In genomic region chr10:24465899-24466615, GRCh38 we compare ENCODE assay signal across 8 cellular contexts.
DNase-seq lines count a peak whose midpoint lies in the region; ATAC-seq, FAIRE-seq and TF ChIP-seq lines count a peak whose summit lies in the region.

No MANE protein-coding gene starts in this region.

- H3K4me1 ChIP-seq in left ventricle myocardium inferior (peaks cover 82% of the 10 kb centered on the region), endothelial cell of umbilical vein (ENCODE audit: control insufficient read depth, extremely low read depth, insufficient read depth, low read length) (peaks cover 6% of the 10 kb centered on the region), skeletal muscle satellite cell (ENCODE audit: control insufficient read depth, insufficient read depth, low read length) (peaks cover 43% of the 10 kb centered on the region)

- CTCF ChIA-PET in endothelial cell of umbilical vein (lab: Charles Lee): interaction anchor here (1.0 kb wide), 1 partner anchor 13 kb away, joined by 3 read pairs; no protein-coding TSS in a partner anchor

- intact Hi-C loops in left ventricle myocardium inferior (cut with micrococcal nuclease) (no loop called here), cardiac septum (cut with DNase I) (loop anchor here (5.0 kb wide), 1 partner anchor 36 kb away; no protein-coding TSS in a partner anchor), endothelial cell of umbilical vein (cut with micrococcal nuclease) (no loop called here)

- H3K4me2 ChIP-seq in endothelial cell of umbilical vein (ENCODE audit: insufficient read depth, low read length) (no peak overlapping the region), skeletal muscle satellite cell (ENCODE audit: low read length) (peak overlapping the region; percentile 64)

- H3K9ac ChIP-seq in endothelial cell of umbilical vein (replicated peaks; ENCODE audit: extremely low read depth, insufficient read depth, low read length) (no peak overlapping the region), skeletal muscle satellite cell (ENCODE audit: low read depth, low read length) (peak overlapping the region; percentile 47)

- peak overlapping the region; percentile 37 for H2AFZ ChIP-seq in endothelial cell of umbilical vein (ENCODE audit: low read depth, low read length)

- TF ChIP-seq CTCF in left ventricle myocardium inferior (IDR thresholded peaks at IDR 0.05; ENCODE audit: borderline replicate concordance): no peak
- TF ChIP-seq CTCF in endothelial cell of umbilical vein (IDR thresholded peaks at IDR 0.05; ENCODE audit: extremely low read depth in 1 of 2, insufficient read depth in 1 of 2, low read depth in 1 of 2, low read length in 2 of 2): no peak

- no peak for FAIRE-seq in endothelial cell of umbilical vein (lab: Jason Lieb, UNC)

- H3K36me3 ChIP-seq in left ventricle myocardium inferior (no peaks in the 10 kb centered on the region), endothelial cell of umbilical vein (ENCODE audit: control insufficient read depth in 2 of 2, extremely low read depth in 1 of 2, insufficient read depth in 2 of 2, low read length in 2 of 2) (no peaks in the 10 kb centered on the region), skeletal muscle satellite cell (ENCODE audit: insufficient read depth, low read length) (no peaks in the 10 kb centered on the region)

- H3K27ac ChIP-seq in left ventricle myocardium inferior (replicated peaks) (peak overlapping the region; percentile 28), endothelial cell of umbilical vein (ENCODE audit: insufficient read depth, low read depth, low read length) (no peak overlapping the region)

- TF ChIP-seq POLR2A in endothelial cell of umbilical vein (IDR thresholded peaks at IDR 0.05; ENCODE audit: low read depth, low read length): no peak

- H3K79me2 ChIP-seq in endothelial cell of umbilical vein (ENCODE audit: control insufficient read depth, insufficient read depth, low read length): no peaks in the 10 kb centered on the region

- dilution Hi-C loops in endothelial cell of umbilical vein (cut with MboI; ENCODE audit: extremely low pct_ligation_motif_present, low sequenced_read_pairs): no loop called here

- H3K27me3 ChIP-seq in left ventricle myocardium inferior (ENCODE audit: low read depth): no peaks in the 10 kb centered on the region
- H3K27me3 ChIP-seq in endothelial cell of umbilical vein (ENCODE audit: control insufficient read depth in 2 of 2, insufficient read depth in 2 of 2, low read length in 2 of 2): no peaks in the 10 kb centered on the region
- H3K27me3 ChIP-seq in skeletal muscle satellite cell (ENCODE audit: control insufficient read depth, insufficient read depth, low read length): no peaks in the 10 kb centered on the region

- POLR2A ChIA-PET in endothelial cell of umbilical vein (lab: Charles Lee): no interaction called here

- peak; percentile 54 for ATAC-seq in HG03045 (IDR thresholded peaks at IDR 0.05; ENCODE audit: unreplicated experiment)

- H3K4me3 ChIP-seq in left ventricle myocardium inferior: no peak overlapping the region
- no peak overlapping the region for H3K4me3 ChIP-seq in endothelial cell of umbilical vein (replicated peaks in 1 of 3; ENCODE audit: insufficient read depth in 1 of 3, low read depth in 1 of 3, low read length in 3 of 3)
- peak overlapping the region; percentile 37 for H3K4me3 ChIP-seq in skeletal muscle satellite cell (ENCODE audit: low read length)

- H3K9me1 ChIP-seq in endothelial cell of umbilical vein (replicated peaks; ENCODE audit: control insufficient read depth, extremely low read depth, insufficient read depth, low read length): no peaks in the 10 kb centered on the region

- H3K9me3 ChIP-seq in left ventricle myocardium inferior (replicated peaks) (no peaks in the 10 kb centered on the region), endothelial cell of umbilical vein (replicated peaks; ENCODE audit: control insufficient read depth, insufficient read depth, low read length) (no peaks in the 10 kb centered on the region), skeletal muscle satellite cell (replicated peaks; ENCODE audit: low read length) (no peaks in the 10 kb centered on the region)

- H4K20me1 ChIP-seq in endothelial cell of umbilical vein (replicated peaks; ENCODE audit: control insufficient read depth, extremely low read depth, insufficient read depth, low read length): no peaks in the 10 kb centered on the region

- DNase-seq in left ventricle myocardium inferior (no peak), cardiac septum (ENCODE audit: low spot score) (no peak), T-helper 2 cell (peak in 3 of 5 experiments; percentile 24 to 56 (median 25)), endothelial cell of umbilical vein (ENCODE audit: low read depth, low spot score) (no peak), NAMALWA (ENCODE audit: low spot score) (no peak), NCI-H510A (lab: John Stamatoyannopoulos, UW) (no peak)

- no TSS peak for BruUV-seq in endothelial cell of umbilical vein (replicated peaks; lab: Mats Ljungman, UMichigan)

TF ChIP-seq in endothelial cell of umbilical vein, 7 proteins besides CTCF, POLR2A, EP300 and RAD21:
- TF ChIP-seq EZH2 (IDR thresholded peaks at IDR 0.05; ENCODE audit: borderline replicate concordance, low read depth, low read length, severe bottlenecking): no peak
- no peak for TF ChIP-seq GATA2 (IDR thresholded peaks at IDR 0.05; ENCODE audit: insufficient read depth, insufficient read length, low read depth, low read length)
- TF ChIP-seq MAX (IDR thresholded peaks at IDR 0.05; ENCODE audit: insufficient read depth, insufficient read length): no peak
- TF ChIP-seq JUN (IDR thresholded peaks at IDR 0.05; ENCODE audit: borderline replicate concordance, insufficient read depth, insufficient read length, low read depth): no peak
- TF ChIP-seq MYC (IDR thresholded peaks at IDR 0.05; ENCODE audit: low read depth, low read length): no peak
- TF ChIP-seq FOS (IDR thresholded peaks at IDR 0.05; ENCODE audit: borderline replicate concordance, insufficient read depth, low read length): no peak
- TF ChIP-seq POLR2AphosphoS5 (IDR thresholded peaks at IDR 0.05; ENCODE audit: insufficient read depth, low read depth, low read length): no peak
TF ChIP-seq in endothelial cell of umbilical vein: peak in this region for 0.

Comparison
In these comparisons a context has a peak if more than half of its experiments do, and no peak if none do; other contexts are left out.
1. DNase-seq: peak in T-helper 2 cell (3 of 5); none in left ventricle myocardium inferior (single experiment), cardiac septum (single experiment), endothelial cell of umbilical vein (single experiment), NAMALWA (single experiment) and NCI-H510A (single experiment).